In genomic region chr19:41821003-41821735, GRCh38 we compare ENCODE assay signal across 8 cellular contexts. TPM values are rescaled to one million over a fixed set of nuclear protein-coding genes. Genes with fewer than 3 reads are reported as not detected.
DNase-seq lines count a peak whose midpoint lies in the region; ATAC-seq and TF ChIP-seq lines count a peak whose summit lies in the region.

No MANE protein-coding gene starts in this region.

- WGBS in psoas muscle, 3 donors, result 35 to 38% (median 37%) methylated on average over 12 of the region's 12 CpGs

- H3K9me3 ChIP-seq in psoas muscle, result no peaks in the 10 kb centered on the region

- H3K4me1 ChIP-seq in psoas muscle, result no peaks in the 10 kb centered on the region

- peaks cover 0 to 4% (median 1%) of the 10 kb centered on the region in 3 donors for H3K27me3 ChIP-seq in psoas muscle (ENCODE audit: insufficient read depth in 3 of 3, low read length in 2 of 3)

- no peaks in the 10 kb centered on the region for H3K36me3 ChIP-seq in psoas muscle (ENCODE audit: insufficient read depth in 1 of 2, low read depth in 1 of 2)

- intact Hi-C loops in psoas muscle (cut with DNase I), result no loop called here

- ATAC-seq in psoas muscle, result no peak
- no peak for ATAC-seq in HG02884 (IDR thresholded peaks at IDR 0.05; ENCODE audit: unreplicated experiment)
- no peak for ATAC-seq in GM21825 (IDR thresholded peaks at IDR 0.05; ENCODE audit: unreplicated experiment)

- H3K27ac ChIP-seq in psoas muscle, result no peak overlapping the region

- DNase-seq in Caki2 (ENCODE audit: low read depth) (peak; percentile 52), HK-2 (ENCODE audit: unreplicated experiment) (peak; percentile 16), NCI-H748 treated with DMSO at 0.1 percent for 48 hours (lab: John Stamatoyannopoulos, UW) (peak; percentile 81), fibroblast of the aortic adventitia (ENCODE audit: low read depth) (peak; percentile 26), psoas muscle (no peak)
- peak; percentile 43 for DNase-seq in activated CD8-positive, alpha-beta memory T cell treated with anti-CD3 and anti-CD28 coated beads, Interleukin-2, amount 50 U/mL, for 4 hours

- in situ Hi-C loops in Caki2 (cut with HindIII; ENCODE audit: low pct_unique_long_range_greater_than_20kb, low sequenced_read_pairs), result no loop called here

- TF ChIP-seq CTCF in fibroblast of the aortic adventitia (IDR thresholded peaks at IDR 0.05; ENCODE audit: insufficient read depth, low read length), result peak; percentile 50
- TF ChIP-seq CTCF in psoas muscle (IDR thresholded peaks at IDR 0.05), result peak; percentile 20

- H3K4me3 ChIP-seq in fibroblast of the aortic adventitia (ENCODE audit: low read depth, low read length) (no peak overlapping the region), psoas muscle (no peak overlapping the region)

RNA-seq across cellular contexts. Expression of gene LYPD4, which starts 23.3 kb away (rescaled TPM):
- not detected in 2 replicates for total RNA-seq in Caki2 (2014; rRNA removed; shearing (Covaris generic); ENCODE audit: low replicate concordance)
- total RNA-seq in fibroblast of the aortic adventitia (ENCODE audit: low replicate concordance) (not detected in 2 replicates), psoas muscle (not detected)
- not detected for polyA plus RNA-seq in psoas muscle

RNA-seq across cellular contexts. Expression of gene DMRTC2, which starts 23.7 kb away (rescaled TPM):
- total RNA-seq in Caki2 (2014; rRNA removed; shearing (Covaris generic); ENCODE audit: low replicate concordance), result not detected in 2 replicates
- total RNA-seq in fibroblast of the aortic adventitia (ENCODE audit: low replicate concordance) (not detected in 2 replicates), psoas muscle (not detected)
- not detected for polyA plus RNA-seq in psoas muscle

RNA-seq across cellular contexts. Expression of gene CEACAM3, which starts 24.8 kb away (rescaled TPM):
- not detected in 2 replicates for total RNA-seq in Caki2 (2014; rRNA removed; shearing (Covaris generic); ENCODE audit: low replicate concordance)
- not detected in 2 replicates for total RNA-seq in fibroblast of the aortic adventitia (ENCODE audit: low replicate concordance)
- under 1 TPM in 1 of 4 donors, not detected in 3; 0.59 TPM for total RNA-seq in psoas muscle
- polyA plus RNA-seq in psoas muscle, result under 1 TPM in 2 of 3 donors, not detected in 1; 0.01 to 0.05 TPM

RNA-seq across cellular contexts. Expression of gene RPS19, which starts 38.9 kb away (rescaled TPM):
- total RNA-seq in Caki2 (2014; rRNA removed; shearing (Covaris generic); ENCODE audit: low replicate concordance), result 3,670 and 5,241 TPM in 2 replicates
- total RNA-seq in fibroblast of the aortic adventitia (ENCODE audit: low replicate concordance) (827 and 1,080 TPM in 2 replicates), psoas muscle (100 to 1,000 TPM; 593 to 962 (median 730) TPM)
- 1,000 to 10,000 TPM; 1,218 to 2,236 (median 1,284) TPM for polyA plus RNA-seq in psoas muscle

RNA-seq across cellular contexts. Expression of gene CD79A, which starts 55.9 kb away (rescaled TPM):
- total RNA-seq in Caki2 (2014; rRNA removed; shearing (Covaris generic); ENCODE audit: low replicate concordance), result not detected in 2 replicates
- total RNA-seq in fibroblast of the aortic adventitia (ENCODE audit: low replicate concordance) (0.09 TPM in 1 of 2 replicates, not detected in the other), psoas muscle (1 to 10 TPM in 2 of 4 donors, under 1 TPM in 2; 0.30 to 1.4 (median 0.91) TPM)
- 1 to 10 TPM in 1 of 3 donors, under 1 TPM in 2; 0.30 to 1.3 (median 0.87) TPM for polyA plus RNA-seq in psoas muscle

Comparison
In these comparisons a context has a peak if more than half of its experiments do, and no peak if none do; other contexts are left out.
1. DNase-seq: peak in Caki2 (single experiment), HK-2 (single experiment), NCI-H748 treated with DMSO at 0.1 percent for 48 hours (single experiment), activated CD8-positive, alpha-beta memory T cell treated with anti-CD3 and anti-CD28 coated beads, Interleukin-2, amount 50 U/mL, for 4 hours (single experiment) and fibroblast of the aortic adventitia (single experiment); none in psoas muscle (0 of 2).